1 cellular context compared by ENCODE assay signal in genomic region chr10:95308389-95309302, GRCh38.
TF ChIP-seq lines count a peak whose summit lies in the region.

No MANE protein-coding gene starts in this region.

TF ChIP-seq in K562, 482 proteins besides CTCF, POLR2A, EP300 and RAD21 (continued from another document):
- TF ChIP-seq, protein P1, sequence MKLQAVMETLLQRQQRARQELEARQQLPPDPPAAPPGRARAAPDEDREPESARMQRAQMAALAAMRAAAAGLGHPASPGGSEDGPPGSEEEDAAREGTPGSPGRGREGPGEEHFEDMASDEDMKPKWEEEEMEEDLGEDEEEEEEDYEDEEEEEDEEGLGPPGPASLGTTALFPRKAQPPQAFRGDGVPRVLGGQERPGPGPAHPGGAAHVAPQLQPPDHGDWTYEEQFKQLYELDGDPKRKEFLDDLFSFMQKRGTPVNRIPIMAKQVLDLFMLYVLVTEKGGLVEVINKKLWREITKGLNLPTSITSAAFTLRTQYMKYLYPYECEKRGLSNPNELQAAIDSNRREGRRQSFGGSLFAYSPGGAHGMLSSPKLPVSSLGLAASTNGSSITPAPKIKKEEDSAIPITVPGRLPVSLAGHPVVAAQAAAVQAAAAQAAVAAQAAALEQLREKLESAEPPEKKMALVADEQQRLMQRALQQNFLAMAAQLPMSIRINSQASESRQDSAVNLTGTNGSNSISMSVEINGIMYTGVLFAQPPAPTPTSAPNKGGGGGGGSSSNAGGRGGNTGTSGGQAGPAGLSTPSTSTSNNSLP (IDR thresholded peaks at IDR 0.05; ENCODE audit: borderline replicate concordance, low read depth, low read length) = no peak; the same call in 1 of the 2 replicates
- TF ChIP-seq EGR1 (conservative IDR thresholded peaks at IDR 0.05) (0 out of 2 replicates have a peak, but pooled peaks have one; percentile 5), NFE2 (IDR thresholded peaks at IDR 0.05; ENCODE audit: low read depth) (peak; percentile 47; the same call in 1 of the 2 replicates), NFIC (IDR thresholded peaks at IDR 0.05) (peak; percentile 89), TEAD4 (IDR thresholded peaks at IDR 0.05; ENCODE audit: low read length) (peak; percentile 66), TEAD4 (CRISPR knock-in tag; IDR thresholded peaks at IDR 0.05; ENCODE audit: borderline replicate concordance) (no peak), ATF3 (IDR thresholded peaks at IDR 0.05) (peak; percentile 87), ATF3 (CRISPR knock-in tag; conservative IDR thresholded peaks at IDR 0.05) (no peak), GABPB2 (CRISPR knock-in tag; conservative IDR thresholded peaks at IDR 0.05) (no peak), PRDM10 (IDR thresholded peaks at IDR 0.05; ENCODE audit: partially characterized antibody) (peak; percentile 47), TAF7 (tag; IDR thresholded peaks at IDR 0.05) (no peak), ZNF644 (tag; IDR thresholded peaks at IDR 0.05; ENCODE audit: low read depth) (no peak), SMARCE1 (IDR thresholded peaks at IDR 0.05) (peak; percentile 78; the same call in 1 of the 2 replicates), CCNT2 (IDR thresholded peaks at IDR 0.05; ENCODE audit: borderline replicate concordance, extremely low read depth, insufficient read length, low read depth, low read length) (no peak), JUN (IDR thresholded peaks at IDR 0.05; ENCODE audit: borderline replicate concordance, low read depth, low read length) (peak; percentile 72; the same call in 1 of the 2 replicates), JUN (CRISPR knock-in tag; IDR thresholded peaks at IDR 0.05; ENCODE audit: borderline replicate concordance) (no peak), ZNF217 (CRISPR knock-in tag; IDR thresholded peaks at IDR 0.05) (no peak), CTBP1 (IDR thresholded peaks at IDR 0.05; ENCODE audit: borderline replicate concordance) (peak; percentile 68; the same call in 1 of the 2 replicates), RBM34 (IDR thresholded peaks at IDR 0.05; ENCODE audit: borderline replicate concordance, insufficient read depth, low read length) (no peak), ZKSCAN1 (IDR thresholded peaks at IDR 0.05; ENCODE audit: low read depth, low read length) (peak; percentile 52; the same call in 1 of the 2 replicates), NEUROD1 (IDR thresholded peaks at IDR 0.05; ENCODE audit: borderline replicate concordance, low read depth, low read length, partially characterized antibody) (peak; percentile 23), RBM22 (IDR thresholded peaks at IDR 0.05; ENCODE audit: low read depth, low read length, poor library complexity, severe bottlenecking) (no peak), LEF1 (IDR thresholded peaks at IDR 0.05) (peak; percentile 12; the same call in 1 of the 2 replicates), SMARCC2 (IDR thresholded peaks at IDR 0.05; ENCODE audit: low read depth) (peak; percentile 49; the same call in 1 of the 2 replicates), FOSL1 (tag; conservative IDR thresholded peaks at IDR 0.05) (peak; percentile 91), SMARCA4 (IDR thresholded peaks at IDR 0.05) (peak; percentile 83), EHMT2 (IDR thresholded peaks at IDR 0.05) (peak; percentile 56; the same call in 1 of the 2 replicates), KDM1A (IDR thresholded peaks at IDR 0.05) (peak in 1 of 2 experiments; percentile 24; a peak in 1 of 4 replicates), IFI16 (CRISPR knock-in tag; IDR thresholded peaks at IDR 0.05) (no peak), SOX6 (IDR thresholded peaks at IDR 0.05) (0 out of 2 replicates have a peak, but pooled peaks have one; percentile 16), ARID1B (IDR thresholded peaks at IDR 0.05) (peak; percentile 69), JUND (IDR thresholded peaks at IDR 0.05; ENCODE audit: borderline replicate concordance, low read depth, low read length) (peak; percentile 92), JUND (tag; IDR thresholded peaks at IDR 0.05; ENCODE audit: borderline replicate concordance, low read depth, low read length) (peak; percentile 88; the same call in 2 of the 3 replicates), GATAD2A (IDR thresholded peaks at IDR 0.05) (peak; percentile 63; the same call in 1 of the 2 replicates), HDAC1 (IDR thresholded peaks at IDR 0.05) (peak in 1 of 2 experiments; percentile 38; a peak in 1 of 4 replicates), RCOR1 (IDR thresholded peaks at IDR 0.05; ENCODE audit: borderline replicate concordance in 1 of 2, low read depth in 2 of 2, low read length in 2 of 2) (0 out of 4 replicates have a peak, but pooled peaks of 1 of the 2 experiments have one; percentile 36), HMBOX1 (IDR thresholded peaks at IDR 0.05) (peak; percentile 96), ZNF175 (CRISPR knock-in tag; IDR thresholded peaks at IDR 0.05; ENCODE audit: low read depth) (no peak), TBL1XR1 (IDR thresholded peaks at IDR 0.05; ENCODE audit: low read length in 2 of 2) (no peak), TCF3 (CRISPR knock-in tag; IDR thresholded peaks at IDR 0.05) (0 out of 2 replicates have a peak, but pooled peaks have one; percentile 6), VEZF1 (CRISPR knock-in tag; IDR thresholded peaks at IDR 0.05) (peak; percentile 33; the same call in 1 of the 2 replicates), DPF2 (IDR thresholded peaks at IDR 0.05) (peak; percentile 81), PRPF4 (IDR thresholded peaks at IDR 0.05; ENCODE audit: insufficient read depth, low read depth, low read length, poor library complexity, severe bottlenecking) (no peak)
- TF ChIP-seq, protein P2, sequence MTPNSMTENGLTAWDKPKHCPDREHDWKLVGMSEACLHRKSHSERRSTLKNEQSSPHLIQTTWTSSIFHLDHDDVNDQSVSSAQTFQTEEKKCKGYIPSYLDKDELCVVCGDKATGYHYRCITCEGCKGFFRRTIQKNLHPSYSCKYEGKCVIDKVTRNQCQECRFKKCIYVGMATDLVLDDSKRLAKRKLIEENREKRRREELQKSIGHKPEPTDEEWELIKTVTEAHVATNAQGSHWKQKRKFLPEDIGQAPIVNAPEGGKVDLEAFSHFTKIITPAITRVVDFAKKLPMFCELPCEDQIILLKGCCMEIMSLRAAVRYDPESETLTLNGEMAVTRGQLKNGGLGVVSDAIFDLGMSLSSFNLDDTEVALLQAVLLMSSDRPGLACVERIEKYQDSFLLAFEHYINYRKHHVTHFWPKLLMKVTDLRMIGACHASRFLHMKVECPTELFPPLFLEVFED (CRISPR knock-in tag; conservative IDR thresholded peaks at IDR 0.05) = no peak
